ENCODE assay signal across 8 cellular contexts in the genomic region with DNA sequence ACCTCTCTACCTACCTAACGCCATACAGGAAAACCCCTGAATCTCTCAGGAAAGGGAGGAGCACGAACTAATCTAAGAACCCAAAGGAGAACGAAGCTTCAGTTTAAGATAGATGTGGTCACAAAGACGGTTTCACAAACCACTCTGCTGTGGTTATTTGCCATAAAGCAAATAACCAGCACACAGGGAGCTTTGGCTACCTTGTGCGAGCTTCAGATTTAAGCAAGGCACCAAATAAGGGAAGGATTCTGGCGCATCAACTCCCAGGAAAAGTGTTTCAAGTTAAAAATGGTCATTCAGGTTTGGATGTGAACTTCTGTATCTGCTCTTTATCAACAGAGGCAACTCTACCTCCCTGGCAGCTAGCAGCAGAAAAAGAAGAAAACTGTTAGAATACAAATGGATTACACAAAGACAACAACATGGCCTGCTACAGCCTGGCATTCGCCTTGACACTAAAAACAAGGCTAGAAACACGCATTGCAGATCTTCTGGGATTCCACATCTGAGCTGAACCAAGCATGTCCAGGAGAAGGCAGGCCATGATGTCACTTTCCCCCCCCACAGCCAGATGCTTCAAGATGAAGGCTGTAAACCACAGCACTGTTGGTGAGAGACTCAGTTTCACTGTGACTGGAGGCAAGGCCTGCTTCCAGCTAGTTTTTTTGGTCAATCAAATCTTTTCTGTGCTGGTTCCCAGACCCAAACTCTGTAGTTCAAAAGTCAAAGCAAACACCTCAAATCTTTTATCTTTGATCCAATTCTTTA. TPM values are rescaled to one million over a fixed set of nuclear protein-coding genes. Genes with fewer than 3 reads are reported as not detected.
A peak's percentile ranks its signal among the peaks of the same experiment; 100 is the strongest.
DNase-seq lines count a peak whose midpoint lies in the region; ATAC-seq and TF ChIP-seq lines count a peak whose summit lies in the region.

No MANE protein-coding gene starts in this region.

- ATAC-seq in GM19351 (IDR thresholded peaks at IDR 0.05; ENCODE audit: unreplicated experiment) = peak; percentile 83
- peak; percentile 43 for ATAC-seq in HG03558 (IDR thresholded peaks at IDR 0.05; ENCODE audit: extremely low read depth, unreplicated experiment)
- ATAC-seq in naive thymus-derived CD4-positive, alpha-beta T cell = peak; percentile 85
- ATAC-seq in aorta (ENCODE audit: low FRiP score) = no peak

- POLR2A ChIA-PET in naive thymus-derived CD4-positive, alpha-beta T cell (lab: Charles Lee) = interaction anchor here (0.6 to 10.6 kb wide), 15 partner anchors 8 to 213 kb away, joined by 3 to 148 read pairs (median 4); partner anchors contain the start of genes SMG6 and SRR

- peak overlapping the region; percentile 99 for H3K27ac Mint-ChIP-seq in activated T-cell treated with anti-CD3 and anti-CD28 coated beads, Interleukin-2, amount 50 U/mL, for 24 hours
- H3K27ac Mint-ChIP-seq in naive thymus-derived CD4-positive, alpha-beta T cell = peak overlapping the region; percentile 96 to 100 (median 98)

- intact Hi-C loops in naive thymus-derived CD4-positive, alpha-beta T cell (cut with micrococcal nuclease) = no loop called here
- intact Hi-C loops in ovary (cut with DNase I) = no loop called here
- intact Hi-C loops in aorta (cut with DNase I) = no loop called here

- H3K4me1 ChIP-seq in naive thymus-derived CD4-positive, alpha-beta T cell (ENCODE audit: control insufficient read depth in 2 of 2, insufficient read depth in 2 of 2, low read length in 2 of 2) = peaks cover 65 to 72% of the 10 kb centered on the region in 2 donors
- H3K4me1 ChIP-seq in ovary (ENCODE audit: insufficient read depth) (peaks cover 9% of the 10 kb centered on the region), aorta (ENCODE audit: control insufficient read depth in 1 of 2, insufficient read depth in 2 of 2, low read length in 2 of 2) (peaks cover 6 to 8% of the 10 kb centered on the region in 2 donors)

- 83 to 92% (median 90%) methylated on average over 8 of the region's 8 CpGs for WGBS in ovary, 3 donors
- WGBS in aorta, 2 donors = 87 to 90% methylated on average over 8 of the region's 8 CpGs

- TF ChIP-seq POLR2A in ovary (IDR thresholded peaks at IDR 0.05) = no peak

- H3K4me3 Mint-ChIP-seq in activated T-cell treated with anti-CD3 and anti-CD28 coated beads, Interleukin-2, amount 50 U/mL, for 24 hours = peak overlapping the region; percentile 68
- H3K4me3 Mint-ChIP-seq in naive thymus-derived CD4-positive, alpha-beta T cell = peak overlapping the region; percentile 56 to 86 (median 78)

- no peaks in the 10 kb centered on the region for H3K27me3 Mint-ChIP-seq in activated T-cell treated with anti-CD3 and anti-CD28 coated beads, Interleukin-2, amount 50 U/mL, for 24 hours
- H3K27me3 Mint-ChIP-seq in naive thymus-derived CD4-positive, alpha-beta T cell = no peaks in the 10 kb centered on the region

- H3K36me3 Mint-ChIP-seq in activated T-cell treated with anti-CD3 and anti-CD28 coated beads, Interleukin-2, amount 50 U/mL, for 24 hours (ENCODE audit: low read depth) = peaks cover 75% of the 10 kb centered on the region
- peaks cover under 1 to 51% (median 20%) of the 10 kb centered on the region in 5 donors for H3K36me3 Mint-ChIP-seq in naive thymus-derived CD4-positive, alpha-beta T cell

- peaks cover 2% of the 10 kb centered on the region for H3K9me3 Mint-ChIP-seq in activated T-cell treated with anti-CD3 and anti-CD28 coated beads, Interleukin-2, amount 50 U/mL, for 24 hours
- H3K9me3 Mint-ChIP-seq in naive thymus-derived CD4-positive, alpha-beta T cell = peaks cover 0 to under 1% (median 0%) of the 10 kb centered on the region in 11 donors

- H3K9me3 ChIP-seq in naive thymus-derived CD4-positive, alpha-beta T cell (ENCODE audit: control insufficient read depth in 2 of 3, low read length in 3 of 3) = no peaks in the 10 kb centered on the region
- H3K9me3 ChIP-seq in ovary = no peaks in the 10 kb centered on the region
- H3K9me3 ChIP-seq in aorta (ENCODE audit: control insufficient read depth, low read length) = no peaks in the 10 kb centered on the region

- H3K4me1 Mint-ChIP-seq in activated T-cell treated with anti-CD3 and anti-CD28 coated beads, Interleukin-2, amount 50 U/mL, for 24 hours (ENCODE audit: low read depth) = peaks cover 80% of the 10 kb centered on the region
- H3K4me1 Mint-ChIP-seq in naive thymus-derived CD4-positive, alpha-beta T cell = peaks cover 43 to 80% (median 76%) of the 10 kb centered on the region in 7 donors

- CTCF ChIA-PET in naive thymus-derived CD4-positive, alpha-beta T cell (lab: Charles Lee) = interaction anchor here (2.6 to 4.7 kb wide), 2 partner anchors 15 to 21 kb away, joined by 14 to 34 read pairs; no protein-coding TSS in a partner anchor

- H3K36me3 ChIP-seq in naive thymus-derived CD4-positive, alpha-beta T cell (ENCODE audit: control insufficient read depth in 2 of 3, insufficient read depth in 3 of 3, low read length in 3 of 3) = no peaks in the 10 kb centered on the region
- no peaks in the 10 kb centered on the region for H3K36me3 ChIP-seq in ovary
- H3K36me3 ChIP-seq in aorta (ENCODE audit: control insufficient read depth in 1 of 2, insufficient read depth in 2 of 2, low read length in 1 of 2) = no peaks in the 10 kb centered on the region

- H3K27ac ChIP-seq in naive thymus-derived CD4-positive, alpha-beta T cell (ENCODE audit: low read depth, low read length) = peak overlapping the region; percentile 83
- H3K27ac ChIP-seq in ovary (no peak overlapping the region), aorta (ENCODE audit: low read depth in 1 of 2, low read length in 2 of 2) (no peak overlapping the region)

- TF ChIP-seq CTCF in ovary (IDR thresholded peaks at IDR 0.05) = no peak

- DNase-seq in activated T-cell treated with anti-CD3 and anti-CD28 coated beads, Interleukin-2, amount 50 U/mL, for 24 hours = peak; percentile 77
- DNase-seq in naive thymus-derived CD4-positive, alpha-beta T cell = peak in 8 of 9 donors; percentile 54 to 73 (median 63)
- DNase-seq in ovary (no peak), kidney glomerular epithelial cell (lab: John Stamatoyannopoulos, UW) (no peak), aorta (no peak), cerebellar cortex (ENCODE audit: low spot score) (no peak)

- H3K4me3 ChIP-seq in naive thymus-derived CD4-positive, alpha-beta T cell (ENCODE audit: low read length) = peak overlapping the region; percentile 36
- H3K4me3 ChIP-seq in ovary (no peak overlapping the region), aorta (ENCODE audit: low read length in 2 of 2) (no peak overlapping the region)

- no peaks in the 10 kb centered on the region for H3K27me3 ChIP-seq in naive thymus-derived CD4-positive, alpha-beta T cell (ENCODE audit: control insufficient read depth in 2 of 2, insufficient read depth in 2 of 2, low read length in 2 of 2)
- H3K27me3 ChIP-seq in ovary (no peaks in the 10 kb centered on the region), aorta (ENCODE audit: control insufficient read depth in 1 of 2, insufficient read depth in 2 of 2, low read length in 1 of 2) (no peaks in the 10 kb centered on the region)

- no peak for TF ChIP-seq EP300 in ovary (IDR thresholded peaks at IDR 0.05)

RNA-seq across cellular contexts. Expression of gene SMG6, which starts 43.6 kb away (rescaled TPM):
- 10 to 100 TPM; 45.6 to 65.3 (median 55.8) TPM for total RNA-seq in naive thymus-derived CD4-positive, alpha-beta T cell
- 10 to 100 TPM in 1 of 2 donors, 1 to 10 TPM in 1; 8.6 to 14.0 TPM for polyA plus RNA-seq in naive thymus-derived CD4-positive, alpha-beta T cell
- 10 to 100 TPM; 33.8 to 66.0 (median 57.9) TPM for total RNA-seq in ovary
- polyA plus RNA-seq in ovary = 10 to 100 TPM; 36.5 to 51.0 TPM
- 10 to 100 TPM; 34.8 to 67.3 TPM for total RNA-seq in aorta
- 10 to 100 TPM; 16.2 to 28.1 TPM for polyA plus RNA-seq in aorta

RNA-seq across cellular contexts. Expression of gene SRR, which starts 43.8 kb away (rescaled TPM):
- 10 to 100 TPM in 1 of 5 experiments, 1 to 10 TPM in 4; 3.1 to 16.0 (median 8.3) TPM for total RNA-seq in naive thymus-derived CD4-positive, alpha-beta T cell
- polyA plus RNA-seq in naive thymus-derived CD4-positive, alpha-beta T cell = 1 to 10 TPM; 5.2 to 9.6 TPM
- total RNA-seq in ovary (10 to 100 TPM in 4 of 7 donors, 1 to 10 TPM in 3; 5.2 to 18.5 (median 10.5) TPM), aorta (1 to 10 TPM; 7.4 to 9.5 TPM)
- polyA plus RNA-seq in ovary (10 to 100 TPM in 1 of 2 donors, 1 to 10 TPM in 1; 4.2 to 18.7 TPM), aorta (1 to 10 TPM; 4.5 to 5.6 TPM)

Comparison
In these comparisons a context has a peak if more than half of its experiments do, and no peak if none do; other contexts are left out.
1. DNase-seq: peak in activated T-cell treated with anti-CD3 and anti-CD28 coated beads, Interleukin-2, amount 50 U/mL, for 24 hours (single experiment) and naive thymus-derived CD4-positive, alpha-beta T cell (8 of 9); none in ovary (0 of 5), kidney glomerular epithelial cell (single experiment), aorta (0 of 2) and cerebellar cortex (single experiment).